ENCODE assay signal across 8 cellular contexts in the genomic region with DNA sequence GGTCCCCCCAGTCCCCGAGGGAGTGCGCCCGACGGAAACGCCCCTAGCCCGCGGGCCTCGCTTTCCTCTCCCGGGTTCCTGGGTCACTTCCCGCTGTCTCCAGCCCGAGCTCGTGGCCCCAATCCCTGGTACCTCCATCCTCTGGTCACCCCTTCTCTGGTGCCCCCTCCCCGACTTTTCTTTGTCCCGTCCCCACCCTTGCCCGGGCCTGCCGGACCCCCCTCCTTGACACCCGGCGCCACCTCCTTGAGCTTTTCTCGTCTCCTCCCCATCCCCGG. TPM values are rescaled to one million over a fixed set of nuclear protein-coding genes. Genes with fewer than 3 reads are reported as not detected.
DNase-seq lines count a peak whose midpoint lies in the region; ATAC-seq, FAIRE-seq and TF ChIP-seq lines count a peak whose summit lies in the region.

No MANE protein-coding gene starts in this region.

- FAIRE-seq in small intestine (lab: Jason Lieb, UNC) = no peak
- FAIRE-seq in D721Med (lab: Jason Lieb, UNC) = no peak

- H3K27ac Mint-ChIP-seq in activated T-helper 1 cell treated with anti-CD3 and anti-CD28 coated beads, Interleukin-12 subunit alpha, Interleukin-12 subunit beta, Interleukin-2, Interleukin-4 antibody, amounts not matched to agents 30 ng/mL and 10 ng/mL and 1 ng/mL, durations not matched to agents 14 hours and 24 hours and 36 hours = no peak overlapping the region

- no peaks in the 10 kb centered on the region for H3K79me2 ChIP-seq in GM23248 (ENCODE audit: insufficient read depth)

- H3K9me3 ChIP-seq in GM23248 (ENCODE audit: low read depth) = no peaks in the 10 kb centered on the region
- H3K9me3 ChIP-seq in iPS DF 6.9 (ENCODE audit: control insufficient read depth, insufficient read depth, low read length) = no peaks in the 10 kb centered on the region
- no peaks in the 10 kb centered on the region for H3K9me3 ChIP-seq in small intestine (ENCODE audit: control insufficient read depth, low read depth)
- H3K9me3 ChIP-seq in mucosa of descending colon = no peaks in the 10 kb centered on the region

- WGBS in GM23248 (ENCODE audit: low coverage in 1 of 2, low lambda C conversion rate in 2 of 2, missing lambda C conversion rate in 2 of 2), 2 experiments = 2 to 4% methylated on average over 11 to 20 of the region's 20 CpGs
- WGBS in iPS DF 6.9 (ENCODE audit: insufficient coverage, insufficient read length) = no CpG with 5 or more reads among the region's 20 CpGs
- WGBS in small intestine, 3 donors = 0 to 2% (median 1%) methylated on average over 16 to 20 of the region's 20 CpGs

- in situ Hi-C loops in GM23248 (cut with MboI) = no loop called here

- H3K27ac ChIP-seq in GM23248 (no peak overlapping the region), iPS DF 6.9 (ENCODE audit: low read length) (no peak overlapping the region), small intestine (ENCODE audit: low read depth in 1 of 2, low read length in 1 of 2) (no peak overlapping the region)

- H3K27me3 Mint-ChIP-seq in activated T-helper 1 cell treated with anti-CD3 and anti-CD28 coated beads, Interleukin-12 subunit alpha, Interleukin-12 subunit beta, Interleukin-2, Interleukin-4 antibody, amounts not matched to agents 30 ng/mL and 10 ng/mL and 1 ng/mL, durations not matched to agents 14 hours and 24 hours and 36 hours (ENCODE audit: insufficient read depth) = peaks cover 23% of the 10 kb centered on the region

- H3K4me2 ChIP-seq in GM23248 (ENCODE audit: unreplicated experiment) = peak overlapping the region; percentile 68

- peak overlapping the region; percentile 64 for H3K4me3 ChIP-seq in GM23248
- peak overlapping the region; percentile 70; the same call in 1 of the 2 replicates for H3K4me3 ChIP-seq in iPS DF 6.9 (ENCODE audit: low read length)
- peak overlapping the region; percentile 25 to 48 for H3K4me3 ChIP-seq in small intestine (ENCODE audit: low read depth in 1 of 2, low read length in 2 of 2)
- H3K4me3 ChIP-seq in mucosa of descending colon = no peak overlapping the region

- DNase-seq in GM23248 (peak; percentile 6), iPS DF 6.9 (ENCODE audit: low read depth, low spot score) (no peak), small intestine (no peak), GF-D8 (lab: John Stamatoyannopoulos, UW) (no peak), mucosa of descending colon (no peak), NCI-H1694 (lab: John Stamatoyannopoulos, UW) (no peak), D721Med (ENCODE audit: insufficient read length, low spot score) (no peak)
- no peak for DNase-seq in activated T-helper 1 cell treated with anti-CD3 and anti-CD28 coated beads, Interleukin-12 subunit alpha, Interleukin-12 subunit beta, Interleukin-2, Interleukin-4 antibody, amounts not matched to agents 30 ng/mL and 10 ng/mL and 1 ng/mL, durations not matched to agents 14 hours and 24 hours and 36 hours (ENCODE audit: low spot score)

- H3K4me1 ChIP-seq in GM23248 (ENCODE audit: insufficient read depth) (no peaks in the 10 kb centered on the region), iPS DF 6.9 (ENCODE audit: control insufficient read depth, insufficient read depth, low read length) (peaks cover 2% of the 10 kb centered on the region), small intestine (ENCODE audit: control insufficient read depth in 2 of 2, insufficient read depth in 1 of 2, low read depth in 1 of 2, low read length in 1 of 2) (no peaks in the 10 kb centered on the region), mucosa of descending colon (ENCODE audit: low read depth) (peaks cover 8% of the 10 kb centered on the region)

- no peaks in the 10 kb centered on the region for H3K27me3 ChIP-seq in GM23248 (replicated peaks; ENCODE audit: insufficient read depth)
- peaks cover 12% of the 10 kb centered on the region; the same call in 1 of the 2 replicates for H3K27me3 ChIP-seq in iPS DF 6.9 (ENCODE audit: control insufficient read depth, insufficient read depth, low read length)
- H3K27me3 ChIP-seq in small intestine (ENCODE audit: control insufficient read depth in 2 of 2, insufficient read depth in 2 of 2, low read length in 2 of 2) = peaks cover 7 to 9% of the 10 kb centered on the region in 2 donors

- peaks cover 20% of the 10 kb centered on the region for H3K4me1 Mint-ChIP-seq in activated T-helper 1 cell treated with anti-CD3 and anti-CD28 coated beads, Interleukin-12 subunit alpha, Interleukin-12 subunit beta, Interleukin-2, Interleukin-4 antibody, amounts not matched to agents 30 ng/mL and 10 ng/mL and 1 ng/mL, durations not matched to agents 14 hours and 24 hours and 36 hours (ENCODE audit: low read depth)

- H3K9me2 ChIP-seq in GM23248 (ENCODE audit: insufficient read depth) = no peaks in the 10 kb centered on the region

- H4K20me1 ChIP-seq in GM23248 (ENCODE audit: insufficient read depth) = no peaks in the 10 kb centered on the region

- no peak for ATAC-seq in mucosa of descending colon

- peak overlapping the region; percentile 22 for H3K4me3 Mint-ChIP-seq in activated T-helper 1 cell treated with anti-CD3 and anti-CD28 coated beads, Interleukin-12 subunit alpha, Interleukin-12 subunit beta, Interleukin-2, Interleukin-4 antibody, amounts not matched to agents 30 ng/mL and 10 ng/mL and 1 ng/mL, durations not matched to agents 14 hours and 24 hours and 36 hours

- H3F3A ChIP-seq in GM23248 (ENCODE audit: insufficient read depth) = 0 out of 2 replicates have a peak, but pooled peaks cover 4% of the 10 kb centered on the region

- H3K9me3 Mint-ChIP-seq in activated T-helper 1 cell treated with anti-CD3 and anti-CD28 coated beads, Interleukin-12 subunit alpha, Interleukin-12 subunit beta, Interleukin-2, Interleukin-4 antibody, amounts not matched to agents 30 ng/mL and 10 ng/mL and 1 ng/mL, durations not matched to agents 14 hours and 24 hours and 36 hours = no peaks in the 10 kb centered on the region

- H3K36me3 Mint-ChIP-seq in activated T-helper 1 cell treated with anti-CD3 and anti-CD28 coated beads, Interleukin-12 subunit alpha, Interleukin-12 subunit beta, Interleukin-2, Interleukin-4 antibody, amounts not matched to agents 30 ng/mL and 10 ng/mL and 1 ng/mL, durations not matched to agents 14 hours and 24 hours and 36 hours (ENCODE audit: low read depth) = no peaks in the 10 kb centered on the region

- peak overlapping the region; percentile 75 for H2AFZ ChIP-seq in GM23248

- TF ChIP-seq CTCF in mucosa of descending colon (IDR thresholded peaks at IDR 0.05) (no peak), D721Med (IDR thresholded peaks at IDR 0.05; ENCODE audit: insufficient read depth, missing control alignments) (no peak)

- H3K36me3 ChIP-seq in GM23248 (ENCODE audit: low read depth) (no peaks in the 10 kb centered on the region), iPS DF 6.9 (ENCODE audit: control insufficient read depth, insufficient read depth, low read length) (no peaks in the 10 kb centered on the region), small intestine (ENCODE audit: control insufficient read depth in 2 of 2, insufficient read depth in 2 of 2, low read length in 2 of 2) (no peaks in the 10 kb centered on the region), mucosa of descending colon (ENCODE audit: low read depth) (no peaks in the 10 kb centered on the region)

- intact Hi-C loops in activated T-helper 1 cell treated with anti-CD3 and anti-CD28 coated beads, Interleukin-12 subunit alpha, Interleukin-12 subunit beta, Interleukin-2, Interleukin-4 antibody, amounts not matched to agents 30 ng/mL and 10 ng/mL and 1 ng/mL, durations not matched to agents 14 hours and 24 hours and 36 hours (cut with micrococcal nuclease) = loop anchor here (5.0 to 10.0 kb wide), 3 partner anchors 294 to 501 kb away; no protein-coding TSS in a partner anchor
- intact Hi-C loops in mucosa of descending colon (cut with DNase I, micrococcal nuclease) = no loop called here

- H3K9ac ChIP-seq in GM23248 = no peak overlapping the region

RNA-seq across cellular contexts. Expression of a gene that starts 0.3 kb away (rescaled TPM):
- not detected in 2 replicates for total RNA-seq in GM23248 (2014; rRNA removed; shearing (Covaris generic))
- polyA plus RNA-seq in GM23248 (2016; fragmentation: Nextera tagmentation; extraction: Ambion mirVana) (not detected in 2 replicates), small intestine (under 1 TPM in 1 of 3 donors, not detected in 2; 0.07 TPM)
- 0.10 TPM in 2 replicates for total RNA-seq in activated T-helper 1 cell treated with anti-CD3 and anti-CD28 coated beads, Interleukin-12 subunit alpha, Interleukin-12 subunit beta, Interleukin-2, Interleukin-4 antibody, amounts not matched to agents 30 ng/mL and 10 ng/mL and 1 ng/mL, durations not matched to agents 14 hours and 24 hours and 36 hours
- total RNA-seq in mucosa of descending colon = not detected

RNA-seq across cellular contexts. Expression of a gene that starts 39.7 kb away (rescaled TPM):
- total RNA-seq in GM23248 (2014; rRNA removed; shearing (Covaris generic)) = 33.4 and 42.5 TPM in 2 replicates
- 21.4 and 21.9 TPM in 2 replicates for polyA plus RNA-seq in GM23248 (2016; fragmentation: Nextera tagmentation; extraction: Ambion mirVana)
- total RNA-seq in activated T-helper 1 cell treated with anti-CD3 and anti-CD28 coated beads, Interleukin-12 subunit alpha, Interleukin-12 subunit beta, Interleukin-2, Interleukin-4 antibody, amounts not matched to agents 30 ng/mL and 10 ng/mL and 1 ng/mL, durations not matched to agents 14 hours and 24 hours and 36 hours = 12.6 and 15.8 TPM in 2 replicates
- 1 to 10 TPM; 2.7 to 6.8 (median 2.9) TPM for polyA plus RNA-seq in small intestine
- total RNA-seq in mucosa of descending colon = 10 to 100 TPM; 13.3 to 16.7 (median 14.9) TPM
